Comparison of ENCODE assay signal across 24 cellular contexts in the genomic region with DNA sequence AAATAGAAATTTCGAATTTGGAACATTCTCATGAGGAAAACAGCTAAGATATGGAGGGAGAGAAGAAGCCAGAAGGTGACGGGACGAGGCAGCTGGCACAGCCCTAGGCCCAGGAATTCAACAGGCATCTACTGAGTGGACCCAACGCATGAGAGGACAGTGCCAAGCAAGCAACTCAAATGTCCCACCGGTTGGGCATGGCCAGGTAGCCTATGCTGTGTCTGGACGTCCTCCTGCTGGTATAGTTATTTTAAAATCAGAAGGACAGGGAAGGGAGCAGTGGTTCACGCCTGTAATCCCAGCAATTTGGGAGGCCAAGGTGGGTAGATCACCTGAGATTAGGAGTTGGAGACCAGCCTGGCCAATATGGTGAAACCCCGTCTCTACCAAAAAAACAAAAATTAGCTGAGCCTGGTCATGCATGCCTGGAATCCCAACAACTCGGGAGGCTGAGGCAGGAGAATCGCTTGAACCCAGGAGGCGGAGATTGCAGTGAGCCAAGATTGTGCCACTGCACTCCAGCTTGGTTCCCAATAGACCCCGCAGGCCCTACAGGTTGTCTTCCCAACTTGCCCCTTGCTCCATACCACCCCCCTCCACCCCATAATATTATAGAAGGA. TPM values are rescaled to one million over a fixed set of nuclear protein-coding genes. Genes with fewer than 3 reads are reported as not detected.
"Had no signal": no experiment of that assay in that cellular context is flagged by ENCODE, and none has a peak within 500 bp of the region (broad histone marks: within the 10 kb centered on the region; RNA-seq: fewer than 3 reads in every experiment).

No MANE protein-coding gene starts in this region.

- H3K4me1 ChIP-seq: ascending aorta, foreskin keratinocyte had no signal

- H3K4me3 Mint-ChIP-seq: activated CD4-positive, alpha-beta memory T cell treated with anti-CD3 and anti-CD28 coated beads for 36 hours; activated T-helper 1 cell treated with anti-CD3 and anti-CD28 coated beads, Interleukin-12 subunit alpha, Interleukin-12 subunit beta, Interleukin-2, Interleukin-4 antibody, amounts not matched to agents 30 ng/mL and 10 ng/mL and 1 ng/mL, durations not matched to agents 14 hours and 24 hours and 36 hours; effector memory CD8-positive, alpha-beta T cell had no signal

- H3K36me3 ChIP-seq: ascending aorta, stomach had no signal

- H3K27ac ChIP-seq: ascending aorta, epithelial cell of prostate, foreskin keratinocyte, hepatocyte, SK-N-MC, skin epidermis, stomach had no signal

- H3K27me3 ChIP-seq: ascending aorta had no signal

- H3K36me3 Mint-ChIP-seq: activated CD4-positive, alpha-beta memory T cell treated with anti-CD3 and anti-CD28 coated beads for 36 hours had no signal

- H3K27ac Mint-ChIP-seq: activated CD4-positive, alpha-beta memory T cell treated with anti-CD3 and anti-CD28 coated beads for 36 hours; activated T-helper 1 cell treated with anti-CD3 and anti-CD28 coated beads, Interleukin-12 subunit alpha, Interleukin-12 subunit beta, Interleukin-2, Interleukin-4 antibody, amounts not matched to agents 30 ng/mL and 10 ng/mL and 1 ng/mL, durations not matched to agents 14 hours and 24 hours and 36 hours; effector memory CD8-positive, alpha-beta T cell; progenitor cell of endocrine pancreas had no signal

- H3K9me3 ChIP-seq: ascending aorta, stomach had no signal

- H3K9me3 Mint-ChIP-seq: activated CD4-positive, alpha-beta memory T cell treated with anti-CD3 and anti-CD28 coated beads for 36 hours; activated T-helper 1 cell treated with anti-CD3 and anti-CD28 coated beads, Interleukin-12 subunit alpha, Interleukin-12 subunit beta, Interleukin-2, Interleukin-4 antibody, amounts not matched to agents 30 ng/mL and 10 ng/mL and 1 ng/mL, durations not matched to agents 14 hours and 24 hours and 36 hours; effector memory CD8-positive, alpha-beta T cell had no signal

- DNase-seq: activated CD4-positive, alpha-beta memory T cell treated with anti-CD3 and anti-CD28 coated beads for 36 hours; activated CD4-positive, alpha-beta T cell treated with anti-CD3 and anti-CD28 coated beads for 4 hours; activated naive CD4-positive, alpha-beta T cell; activated T-cell treated with anti-CD3 and anti-CD28 coated beads for 4 hours; cerebellar nuclear complex; effector memory CD8-positive, alpha-beta T cell; foreskin keratinocyte; midbrain; right cardiac atrium; stimulated activated CD4-positive, alpha-beta T cell treated with anti-CD3 and anti-CD28 coated beads, Interleukin-2, amount 100 ng/mL, for 48 hours; stomach had no signal

- ATAC-seq: effector memory CD8-positive, alpha-beta T cell; foreskin keratinocyte; left lobe of liver; right cardiac atrium had no signal

- H3K27me3 Mint-ChIP-seq: activated CD4-positive, alpha-beta memory T cell treated with anti-CD3 and anti-CD28 coated beads for 36 hours had no signal

- H3K4me3 ChIP-seq: ascending aorta, hepatocyte, SK-N-MC, skin epidermis, stomach had no signal

RNA-seq across cellular contexts. Expression of a gene that starts 2.0 kb away (rescaled TPM):
- total RNA-seq: activated T-helper 1 cell treated with anti-CD3 and anti-CD28 coated beads, Interleukin-12 subunit alpha, Interleukin-12 subunit beta, Interleukin-2, Interleukin-4 antibody, amounts not matched to agents 30 ng/mL and 10 ng/mL and 1 ng/mL, durations not matched to agents 14 hours and 24 hours and 36 hours; ascending aorta; fibroblast of lung; foreskin keratinocyte; hepatocyte; left lobe of liver; lung microvascular endothelial cell; omental fat pad; progenitor cell of endocrine pancreas; right cardiac atrium; stomach; T-helper 2 cell treated with Interferon-gamma antibody and Interleukin-4, amounts not matched to agents 100 ng/mL and 5 ng/mL, for 36 hours; temporal lobe had no signal

RNA-seq across cellular contexts. Expression of a gene that starts 5.6 kb away (rescaled TPM):
- total RNA-seq: activated CD4-positive, alpha-beta memory T cell treated with anti-CD3 and anti-CD28 coated beads for 36 hours; activated T-helper 1 cell treated with anti-CD3 and anti-CD28 coated beads, Interleukin-12 subunit alpha, Interleukin-12 subunit beta, Interleukin-2, Interleukin-4 antibody, amounts not matched to agents 30 ng/mL and 10 ng/mL and 1 ng/mL, durations not matched to agents 14 hours and 24 hours and 36 hours; ascending aorta; fibroblast of lung; foreskin keratinocyte; hepatocyte; left lobe of liver; lung microvascular endothelial cell; omental fat pad; progenitor cell of endocrine pancreas; right cardiac atrium; stomach; T-helper 2 cell treated with Interferon-gamma antibody and Interleukin-4, amounts not matched to agents 100 ng/mL and 5 ng/mL, for 36 hours; temporal lobe had no signal

RNA-seq across cellular contexts. Expression of a gene that starts 15.5 kb away (rescaled TPM):
- total RNA-seq: ascending aorta, foreskin keratinocyte, lung microvascular endothelial cell, progenitor cell of endocrine pancreas, temporal lobe had no signal

RNA-seq across cellular contexts. Expression of a gene that starts 20.3 kb away (rescaled TPM):
- total RNA-seq: activated CD4-positive, alpha-beta memory T cell treated with anti-CD3 and anti-CD28 coated beads for 36 hours; activated T-helper 1 cell treated with anti-CD3 and anti-CD28 coated beads, Interleukin-12 subunit alpha, Interleukin-12 subunit beta, Interleukin-2, Interleukin-4 antibody, amounts not matched to agents 30 ng/mL and 10 ng/mL and 1 ng/mL, durations not matched to agents 14 hours and 24 hours and 36 hours; ascending aorta; fibroblast of lung; foreskin keratinocyte; left lobe of liver; lung microvascular endothelial cell; omental fat pad; progenitor cell of endocrine pancreas; right cardiac atrium; stomach; T-helper 2 cell treated with Interferon-gamma antibody and Interleukin-4, amounts not matched to agents 100 ng/mL and 5 ng/mL, for 36 hours; temporal lobe had no signal

RNA-seq across cellular contexts. Expression of a gene that starts 34.9 kb away (rescaled TPM):
- total RNA-seq: activated CD4-positive, alpha-beta memory T cell treated with anti-CD3 and anti-CD28 coated beads for 36 hours; activated T-helper 1 cell treated with anti-CD3 and anti-CD28 coated beads, Interleukin-12 subunit alpha, Interleukin-12 subunit beta, Interleukin-2, Interleukin-4 antibody, amounts not matched to agents 30 ng/mL and 10 ng/mL and 1 ng/mL, durations not matched to agents 14 hours and 24 hours and 36 hours; ascending aorta; fibroblast of lung; foreskin keratinocyte; hepatocyte; left lobe of liver; lung microvascular endothelial cell; omental fat pad; progenitor cell of endocrine pancreas; right cardiac atrium; stomach; T-helper 2 cell treated with Interferon-gamma antibody and Interleukin-4, amounts not matched to agents 100 ng/mL and 5 ng/mL, for 36 hours; temporal lobe had no signal
